ENCODE assay signal across 8 cellular contexts in the genomic region with DNA sequence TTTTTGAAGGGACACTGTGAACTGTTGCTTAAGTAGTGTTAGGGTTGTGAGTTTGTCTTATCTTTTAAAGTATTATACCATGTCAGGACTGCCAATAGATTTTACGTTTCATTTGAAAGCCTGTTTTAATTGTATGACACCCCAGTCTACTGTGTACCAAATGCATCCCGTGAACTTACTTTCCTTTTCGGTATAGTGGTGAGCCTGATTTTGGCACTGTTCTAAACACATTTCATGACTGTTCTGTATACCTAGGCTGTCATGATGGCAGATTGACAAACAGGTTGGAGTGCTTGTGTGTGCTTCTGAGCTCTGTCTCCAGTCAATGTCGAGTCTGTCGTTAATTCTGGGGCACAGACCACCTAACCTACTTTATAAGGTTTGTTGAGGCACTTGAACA. TPM values are rescaled to one million over a fixed set of nuclear protein-coding genes. Genes with fewer than 3 reads are reported as not detected.
DNase-seq lines count a peak whose midpoint lies in the region; FAIRE-seq and TF ChIP-seq lines count a peak whose summit lies in the region.

No MANE protein-coding gene starts in this region.

- H3K27ac ChIP-seq in C4-2B = peak overlapping the region; percentile 90
- H3K27ac ChIP-seq in uterus = peak overlapping the region; percentile 51 to 78

- peaks cover 15% of the 10 kb centered on the region for H3K36me3 Mint-ChIP-seq in MCF 10A (ENCODE audit: insufficient read depth, unreplicated experiment)

- POLR2A ChIA-PET in MCF 10A (lab: Yijun Ruan, JAX) = interaction anchor here (0.9 to 3.7 kb wide), 13 partner anchors 10 to 484 kb away, joined by 3 to 59 read pairs (median 5); a partner anchor contains a TSS

- no peaks in the 10 kb centered on the region for H3K9me3 ChIP-seq in uterus

- peak overlapping the region; percentile 84 for H3K4me3 Mint-ChIP-seq in MCF 10A (ENCODE audit: unreplicated experiment)

- H3K4me1 Mint-ChIP-seq in MCF 10A (ENCODE audit: insufficient read depth, unreplicated experiment) = peaks cover 26% of the 10 kb centered on the region

- H3K27me3 ChIP-seq in uterus = no peaks in the 10 kb centered on the region

- H3K4me1 ChIP-seq in uterus = no peaks in the 10 kb centered on the region

- TSS peak; percentile 44 for BruUV-seq in MCF 10A (replicated peaks; lab: Mats Ljungman, UMichigan)

- no peak for TF ChIP-seq POLR2A in uterus (IDR thresholded peaks at IDR 0.05)

- no peak for DNase-seq in GM19239 (ENCODE audit: insufficient read length, low spot score)
- peak; percentile 25 for DNase-seq in Jurkat, Clone E6-1 (ENCODE audit: low read depth, low spot score)
- DNase-seq in MCF 10A (ENCODE audit: unreplicated experiment) = peak; percentile 32
- DNase-seq in medulla oblongata (ENCODE audit: extremely low spot score) = peak; percentile 27
- no peak for DNase-seq in uterus
- DNase-seq in inferior parietal cortex (ENCODE audit: extremely low spot score) = no peak
- DNase-seq in head of caudate nucleus = no peak

- FAIRE-seq in GM19239 (lab: Jason Lieb, UNC) = peak; percentile 77

- no peaks in the 10 kb centered on the region for H3K9me3 Mint-ChIP-seq in MCF 10A (ENCODE audit: unreplicated experiment)

- H3K36me3 ChIP-seq in uterus = no peaks in the 10 kb centered on the region

- CTCF ChIA-PET in MCF 10A (lab: Yijun Ruan, JAX) = interaction anchor here (0.6 to 2.3 kb wide), 5 partner anchors 11 to 234 kb away, joined by 3 to 8 read pairs (median 3); no protein-coding TSS in a partner anchor

- no peaks in the 10 kb centered on the region for H3K27me3 Mint-ChIP-seq in MCF 10A (ENCODE audit: insufficient read depth, unreplicated experiment)

- H3K4me3 ChIP-seq in Jurkat, Clone E6-1 (ENCODE audit: low read length) = peak overlapping the region; percentile 82
- peak overlapping the region; percentile 52 to 83 for H3K4me3 ChIP-seq in uterus

- TF ChIP-seq CTCF in C4-2B (conservative IDR thresholded peaks at IDR 0.05) = no peak
- TF ChIP-seq CTCF in MCF 10A (IDR thresholded peaks at IDR 0.05; ENCODE audit: unreplicated experiment) = no peak
- no peak for TF ChIP-seq CTCF in uterus (IDR thresholded peaks at IDR 0.05)

- peak overlapping the region; percentile 69 for H3K27ac Mint-ChIP-seq in MCF 10A (ENCODE audit: low read depth, unreplicated experiment)

- intact Hi-C loops in MCF 10A (cut with micrococcal nuclease) = loop anchor here (2.0 to 5.0 kb wide), 4 partner anchors 97 to 303 kb away; no protein-coding TSS in a partner anchor
- intact Hi-C loops in uterus (cut with DNase I; ENCODE audit: low total_unique reads) = no loop called here
- intact Hi-C loops in head of caudate nucleus (cut with DNase I) = loop anchor here (10.0 kb wide), 1 partner anchor 435 kb away; no protein-coding TSS in a partner anchor

RNA-seq across cellular contexts. Expression of a gene that starts 0.7 kb away (rescaled TPM):
- polyA plus RNA-seq in Jurkat, Clone E6-1 (2012; ENCODE audit: insufficient read depth, insufficient read length) = 27.1 TPM
- total RNA-seq in MCF 10A (2022) (20.6 and 23.4 TPM in 2 replicates), uterus (100 to 1,000 TPM in 1 of 4 donors, 10 to 100 TPM in 3; 24.8 to 122 (median 53.0) TPM)

Comparison
In these comparisons a context has a peak if more than half of its experiments do, and no peak if none do; other contexts are left out.
1. DNase-seq: peak in Jurkat, Clone E6-1 (single experiment), MCF 10A (single experiment) and medulla oblongata (single experiment); none in GM19239 (single experiment), uterus (0 of 2), inferior parietal cortex (single experiment) and head of caudate nucleus (0 of 42).